In the genomic region with DNA sequence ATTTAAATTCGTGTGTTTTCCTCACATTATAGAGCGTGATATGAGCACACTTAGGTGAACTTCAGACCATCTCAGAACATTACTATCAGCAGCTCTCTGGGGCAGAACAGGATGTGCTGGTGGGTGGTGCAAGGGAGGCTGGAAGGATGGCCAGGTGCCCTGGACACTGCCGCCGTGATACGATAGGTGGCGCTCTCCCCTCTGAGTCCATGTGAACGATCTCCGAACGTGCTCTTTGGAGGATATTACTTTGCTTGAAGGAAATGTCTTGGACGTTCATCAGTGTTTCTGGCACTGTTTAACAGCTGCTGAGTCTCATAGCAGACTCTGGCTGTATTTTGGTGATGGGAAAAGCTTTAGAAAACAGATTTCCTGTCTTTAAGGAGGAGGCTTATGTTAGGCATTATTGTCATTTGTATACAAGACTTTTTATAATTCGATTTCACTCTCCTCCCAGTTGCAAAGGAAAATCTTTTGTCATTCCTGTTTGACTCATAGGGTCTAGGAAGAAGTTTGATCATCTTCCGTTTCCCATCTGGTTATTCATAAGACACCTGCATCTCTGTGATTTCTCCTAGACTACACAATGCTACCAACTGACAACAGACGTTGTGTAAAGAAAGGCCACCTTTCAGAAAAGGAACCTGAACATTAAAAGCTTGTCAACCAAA, we compare ENCODE assay signal across 8 cellular contexts.
DNase-seq lines count a peak whose midpoint lies in the region; ATAC-seq and TF ChIP-seq lines count a peak whose summit lies in the region.

No MANE protein-coding gene starts in this region.

- no peaks in the 10 kb centered on the region for H4K20me1 ChIP-seq in osteoblast (ENCODE audit: insufficient read depth, low read length)

- H3K4me2 ChIP-seq in osteoblast (ENCODE audit: insufficient read depth, low read length), result no peak overlapping the region

- peak; percentile 51 for ATAC-seq in GM19025 (IDR thresholded peaks at IDR 0.05; ENCODE audit: low read depth, unreplicated experiment)
- ATAC-seq in HG03095 (IDR thresholded peaks at IDR 0.05; ENCODE audit: unreplicated experiment), result peak; percentile 92
- 0 out of 2 replicates have a peak, but pooled peaks have one; percentile 48 for ATAC-seq in Panc1
- no peak for ATAC-seq in GM21381 (IDR thresholded peaks at IDR 0.05; ENCODE audit: unreplicated experiment)

- in situ Hi-C loops in Panc1 (cut with HindIII; ENCODE audit: low pct_unique_long_range_greater_than_20kb, low sequenced_read_pairs), result no loop called here

- POLR2A ChIA-PET in Panc1 (lab: Charles Lee), result no interaction called here

- no TSS peak for BruUV-seq in Panc1 (replicated peaks; lab: Mats Ljungman, UMichigan)

- no peaks in the 10 kb centered on the region for H3K36me3 ChIP-seq in Panc1 (ENCODE audit: control insufficient read depth, insufficient read depth, low read length)
- no peaks in the 10 kb centered on the region for H3K36me3 ChIP-seq in osteoblast (ENCODE audit: insufficient read depth, low read length)

- DNase-seq in COLO829 (ENCODE audit: low spot score), result peak; percentile 41
- DNase-seq in Panc1 (ENCODE audit: low read depth, low spot score), result peak; percentile 24
- peak; percentile 33 for DNase-seq in fibroblast of villous mesenchyme (ENCODE audit: low read depth)
- DNase-seq in osteoblast (ENCODE audit: insufficient read length, low spot score, missing footprints), result no peak
- no peak for DNase-seq in GF-D8 (lab: John Stamatoyannopoulos, UW)

- peak overlapping the region; percentile 29 for H2AFZ ChIP-seq in osteoblast (ENCODE audit: low read length)

- TF ChIP-seq CTCF in Panc1 (IDR thresholded peaks at IDR 0.05), result peak; percentile 76
- TF ChIP-seq CTCF in fibroblast of villous mesenchyme (IDR thresholded peaks at IDR 0.05; ENCODE audit: insufficient read depth, low read depth, low read length), result peak; percentile 74
- peak; percentile 73 for TF ChIP-seq CTCF in osteoblast (IDR thresholded peaks at IDR 0.05; ENCODE audit: extremely low read depth, low read depth, low read length)

- no peaks in the 10 kb centered on the region for H3K79me2 ChIP-seq in osteoblast (ENCODE audit: insufficient read depth, low read length)

- H3K27ac ChIP-seq in Panc1 (ENCODE audit: low read length), result no peak overlapping the region
- H3K27ac ChIP-seq in osteoblast (ENCODE audit: low read depth, low read length), result no peak overlapping the region

- H3K9me3 ChIP-seq in Panc1 (ENCODE audit: control insufficient read depth, insufficient read depth, low read depth, low read length) (no peaks in the 10 kb centered on the region), osteoblast (ENCODE audit: low read depth, low read length) (no peaks in the 10 kb centered on the region)

- H3K27me3 ChIP-seq in Panc1 (ENCODE audit: control insufficient read depth, insufficient read depth, low read length) (no peaks in the 10 kb centered on the region), osteoblast (ENCODE audit: insufficient read depth, low read length) (no peaks in the 10 kb centered on the region)

- CTCF ChIA-PET in Panc1 (lab: Charles Lee), result interaction anchor here (0.5 kb wide), 1 partner anchor 86 kb away, joined by 5 read pairs; no protein-coding TSS in a partner anchor

- no peaks in the 10 kb centered on the region for H3K4me1 ChIP-seq in Panc1 (ENCODE audit: control insufficient read depth, insufficient read depth, low read length)
- no peaks in the 10 kb centered on the region for H3K4me1 ChIP-seq in osteoblast (ENCODE audit: insufficient read depth, low read length)

- intact Hi-C loops in Panc1 (cut with micrococcal nuclease; ENCODE audit: unreplicated experiment), result no loop called here

- no peak overlapping the region for H3K4me3 ChIP-seq in Panc1 (ENCODE audit: low read depth in 2 of 2, low read length in 2 of 2)
- H3K4me3 ChIP-seq in fibroblast of villous mesenchyme (ENCODE audit: low read depth, low read length), result no peak overlapping the region
- H3K4me3 ChIP-seq in osteoblast (ENCODE audit: insufficient read depth, low read length), result no peak overlapping the region

Comparison
In these comparisons a context has a peak if more than half of its experiments do, and no peak if none do; other contexts are left out.
1. DNase-seq: peak in COLO829 (single experiment), Panc1 (single experiment) and fibroblast of villous mesenchyme (single experiment); none in osteoblast (single experiment) and GF-D8 (single experiment).
2. Peak in every context shown above with its lines, with median percentiles within 50 percentile points of each other: CTCF ChIP-seq.